Comparison of ENCODE assay signal across 17 cellular contexts in the genomic region with DNA sequence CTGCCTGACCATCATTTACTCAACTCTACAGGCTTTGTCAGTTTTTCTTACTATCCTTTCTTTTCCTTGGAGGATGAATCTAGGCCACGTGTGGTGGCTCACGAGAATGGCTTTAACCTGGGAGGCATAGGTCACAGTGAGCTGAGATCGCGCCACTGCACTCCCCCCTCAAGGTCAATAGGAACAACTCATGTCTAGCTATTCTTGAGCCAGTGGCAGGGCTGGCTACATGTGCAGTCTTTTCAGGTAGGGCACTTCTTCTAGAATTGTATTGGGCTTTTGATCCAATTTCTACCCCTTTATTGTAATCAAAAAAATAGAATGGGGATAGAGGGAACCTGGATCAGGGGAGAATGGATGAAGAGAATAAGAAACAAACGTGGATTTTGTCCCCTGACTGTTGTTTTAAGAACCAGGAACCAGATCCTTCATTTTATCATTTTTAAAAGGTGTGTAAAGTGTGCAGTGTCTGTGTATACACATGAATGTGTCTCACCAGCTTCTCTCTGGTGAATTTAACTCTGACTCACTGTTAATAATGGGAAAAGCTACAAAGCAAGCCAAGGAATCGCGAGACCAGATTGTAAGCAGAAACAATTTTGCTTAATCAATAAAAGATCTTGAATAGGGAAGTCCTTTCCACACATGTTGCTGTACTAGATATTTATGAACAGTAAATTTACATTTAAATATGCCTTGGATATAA.
DNase-seq lines count a peak whose midpoint lies in the region; ATAC-seq and TF ChIP-seq lines count a peak whose summit lies in the region.
"Had no signal": no experiment of that assay in that cellular context is flagged by ENCODE, and none has a peak within 500 bp of the region (broad histone marks: within the 10 kb centered on the region; RNA-seq: fewer than 3 reads in every experiment).

No MANE protein-coding gene starts in this region.

- no peak overlapping the region for H3K9ac ChIP-seq in H9 (ENCODE audit: extremely low read depth, insufficient read length, low read length)

- peak overlapping the region in 2 of 3 experiments; percentile 9 to 33; a peak in 3 of 7 replicates for H3K27ac Mint-ChIP-seq in H9
- H3K27ac Mint-ChIP-seq in progenitor cell of endocrine pancreas = peak overlapping the region; percentile 70
- H3K27ac Mint-ChIP-seq: B cell, CD14-positive monocyte had no signal

- no peak overlapping the region for H3K4ac ChIP-seq in H9 (ENCODE audit: low read depth, low read length)

- no peak overlapping the region for H2AFZ ChIP-seq in H9 (ENCODE audit: low read length)

- H4K20me1 ChIP-seq in H9 (ENCODE audit: control insufficient read depth, insufficient read depth, insufficient read length) = no peaks in the 10 kb centered on the region

- H3K23me2 ChIP-seq in H9 (ENCODE audit: insufficient read length, low read depth, low read length, poor library complexity, severe bottlenecking) = no peaks in the 10 kb centered on the region

- no peak overlapping the region for H3K4me2 ChIP-seq in H9 (ENCODE audit: insufficient read depth, insufficient read length, low read length)
- H3K4me2 ChIP-seq: A549 had no signal

- no peak overlapping the region for H3T11ph ChIP-seq in H9 (ENCODE audit: low read length)

- WGBS in H9 (ENCODE audit: extremely low coverage, insufficient read length, low lambda C conversion rate) = no CpG with 5 or more reads among the region's 7 CpGs
- WGBS in right cardiac atrium = 83% methylated on average over 7 of the region's 7 CpGs

- H4K8ac ChIP-seq in H9 (replicated peaks; ENCODE audit: insufficient read length, low read depth, low read length) = no peak overlapping the region

- H3K23ac ChIP-seq in H9 (ENCODE audit: insufficient read length, low read depth, low read length) = no peak overlapping the region

- H3K36me3 Mint-ChIP-seq in H9 (ENCODE audit: insufficient read depth in 1 of 3, low read depth in 3 of 3) (peaks cover 8 to 32% (median 12%) of the 10 kb centered on the region in 3 experiments; a peak in 6 of 7 replicates), progenitor cell of endocrine pancreas (ENCODE audit: insufficient read depth) (peaks cover 2% of the 10 kb centered on the region)
- H3K36me3 Mint-ChIP-seq: CD14-positive monocyte had no signal

- H3K14ac ChIP-seq in H9 (ENCODE audit: insufficient read depth, low read length) = no peak overlapping the region

- no peak overlapping the region for H3K4me3 Mint-ChIP-seq in H9
- H3K4me3 Mint-ChIP-seq in progenitor cell of endocrine pancreas (ENCODE audit: low read depth) = no peak overlapping the region
- H3K4me3 Mint-ChIP-seq: B cell, CD14-positive monocyte had no signal

- H4K5ac ChIP-seq in H9 (ENCODE audit: insufficient read length, low read depth, low read length) = no peak overlapping the region

- H2BK12ac ChIP-seq in H9 (ENCODE audit: insufficient read length, low read depth, low read length) = no peak overlapping the region

- H3K4me3 ChIP-seq in right cardiac atrium (ENCODE audit: low read length) = no peak overlapping the region
- H3K4me3 ChIP-seq: A549, HAP-1 had no signal

- intact Hi-C loops in right cardiac atrium (cut with DNase I) = no loop called here

- H3K79me2 ChIP-seq in H9 (ENCODE audit: insufficient read depth, low read length) = no peaks in the 10 kb centered on the region

- H3K4me1 Mint-ChIP-seq in H9 = peaks cover 50 to 58% of the 10 kb centered on the region in 2 experiments
- H3K4me1 Mint-ChIP-seq in progenitor cell of endocrine pancreas (ENCODE audit: low read depth) = peaks cover 27% of the 10 kb centered on the region
- H3K4me1 Mint-ChIP-seq: B cell, CD14-positive monocyte had no signal

- H3K9me3 Mint-ChIP-seq in H9 (no peaks in the 10 kb centered on the region), progenitor cell of endocrine pancreas (ENCODE audit: low read depth) (no peaks in the 10 kb centered on the region)

- ATAC-seq in right cardiac atrium = no peak
- no peak for ATAC-seq in GM18870 (IDR thresholded peaks at IDR 0.05; ENCODE audit: unreplicated experiment)
- no peak for ATAC-seq in GM21360 (IDR thresholded peaks at IDR 0.05; ENCODE audit: unreplicated experiment)
- no peak for ATAC-seq in HG03354 (IDR thresholded peaks at IDR 0.05; ENCODE audit: poor library complexity, severe bottlenecking, unreplicated experiment)
- ATAC-seq: A549, Right ventricle myocardium inferior had no signal

- no peak overlapping the region for H3K56ac ChIP-seq in H9 (ENCODE audit: insufficient read length, low read depth, low read length)

- no peaks in the 10 kb centered on the region for H3K9me3 ChIP-seq in H9 (ENCODE audit: control insufficient read depth, low read depth, low read length)
- no peaks in the 10 kb centered on the region for H3K9me3 ChIP-seq in right cardiac atrium (ENCODE audit: control insufficient read depth, low read length)
- H3K9me3 ChIP-seq: A549, HAP-1 had no signal

- peaks cover 3% of the 10 kb centered on the region; the same call in 1 of the 2 replicates for H3K27me3 Mint-ChIP-seq in H9 (ENCODE audit: low read depth)
- H3K27me3 Mint-ChIP-seq in progenitor cell of endocrine pancreas = no peaks in the 10 kb centered on the region

- no peak overlapping the region for H3K18ac ChIP-seq in H9 (ENCODE audit: insufficient read length, low read depth, low read length)

- TF ChIP-seq CTCF in H9 (conservative IDR thresholded peaks at IDR 0.05) (no peak), progenitor cell of endocrine pancreas (IDR thresholded peaks at IDR 0.05; ENCODE audit: unreplicated experiment) (no peak)

- DNase-seq in H9 = no peak
- peak; percentile 4 for DNase-seq in astrocyte of the hippocampus (ENCODE audit: low read depth, low spot score)
- DNase-seq in kidney glomerular epithelial cell (lab: John Stamatoyannopoulos, UW) = peak; percentile 7
- DNase-seq in progenitor cell of endocrine pancreas (ENCODE audit: low spot score, unreplicated experiment) = no peak
- no peak for DNase-seq in right cardiac atrium
- DNase-seq: DMS53, Kasumi-1, NCI-H2081 treated with DMSO at 0.1 percent for 48 hours, NCI-H446 had no signal

- no peak overlapping the region for H2AK5ac ChIP-seq in H9 (ENCODE audit: insufficient read length, low read length)

- no peak overlapping the region for H4K91ac ChIP-seq in H9 (ENCODE audit: insufficient read length, low read depth, low read length)

- no peak overlapping the region for H2BK5ac ChIP-seq in H9 (ENCODE audit: insufficient read length, low read length)

- H3K4me1 ChIP-seq in H9 (ENCODE audit: insufficient read depth, low read length) (peaks cover 11% of the 10 kb centered on the region; the same call in 1 of the 2 replicates), right cardiac atrium (ENCODE audit: control insufficient read depth, insufficient read depth, low read length) (no peaks in the 10 kb centered on the region)
- H3K4me1 ChIP-seq: A549 had no signal

- no peaks in the 10 kb centered on the region for H3K79me1 ChIP-seq in H9 (ENCODE audit: insufficient read depth, low read depth, low read length, poor library complexity, severe bottlenecking)

- no peak overlapping the region for H2BK120ac ChIP-seq in H9 (ENCODE audit: low read depth, low read length, poor library complexity, severe bottlenecking)

- no peak overlapping the region for H2BK20ac ChIP-seq in H9 (ENCODE audit: low read depth, low read length, poor library complexity, severe bottlenecking)

- H3K27ac ChIP-seq in H9 (ENCODE audit: insufficient read length, low read depth, low read length) (no peak overlapping the region), right cardiac atrium (ENCODE audit: low read length) (no peak overlapping the region)
- H3K27ac ChIP-seq: A549 had no signal

- H2BK15ac ChIP-seq in H9 (ENCODE audit: low read depth, low read length) = no peak overlapping the region

- H3K27me3 ChIP-seq in H9 (ENCODE audit: insufficient read depth, low read length) (no peaks in the 10 kb centered on the region), right cardiac atrium (ENCODE audit: control insufficient read depth, insufficient read depth) (no peaks in the 10 kb centered on the region)

Comparison
In these comparisons a context has a peak if more than half of its experiments do, and no peak if none do; other contexts are left out.
1. DNase-seq: peak in astrocyte of the hippocampus (single experiment) and kidney glomerular epithelial cell (single experiment); none in H9 (single experiment), progenitor cell of endocrine pancreas (single experiment) and right cardiac atrium (0 of 3).